Comparison of ENCODE assay signal across 1 cellular context in the genomic region with DNA sequence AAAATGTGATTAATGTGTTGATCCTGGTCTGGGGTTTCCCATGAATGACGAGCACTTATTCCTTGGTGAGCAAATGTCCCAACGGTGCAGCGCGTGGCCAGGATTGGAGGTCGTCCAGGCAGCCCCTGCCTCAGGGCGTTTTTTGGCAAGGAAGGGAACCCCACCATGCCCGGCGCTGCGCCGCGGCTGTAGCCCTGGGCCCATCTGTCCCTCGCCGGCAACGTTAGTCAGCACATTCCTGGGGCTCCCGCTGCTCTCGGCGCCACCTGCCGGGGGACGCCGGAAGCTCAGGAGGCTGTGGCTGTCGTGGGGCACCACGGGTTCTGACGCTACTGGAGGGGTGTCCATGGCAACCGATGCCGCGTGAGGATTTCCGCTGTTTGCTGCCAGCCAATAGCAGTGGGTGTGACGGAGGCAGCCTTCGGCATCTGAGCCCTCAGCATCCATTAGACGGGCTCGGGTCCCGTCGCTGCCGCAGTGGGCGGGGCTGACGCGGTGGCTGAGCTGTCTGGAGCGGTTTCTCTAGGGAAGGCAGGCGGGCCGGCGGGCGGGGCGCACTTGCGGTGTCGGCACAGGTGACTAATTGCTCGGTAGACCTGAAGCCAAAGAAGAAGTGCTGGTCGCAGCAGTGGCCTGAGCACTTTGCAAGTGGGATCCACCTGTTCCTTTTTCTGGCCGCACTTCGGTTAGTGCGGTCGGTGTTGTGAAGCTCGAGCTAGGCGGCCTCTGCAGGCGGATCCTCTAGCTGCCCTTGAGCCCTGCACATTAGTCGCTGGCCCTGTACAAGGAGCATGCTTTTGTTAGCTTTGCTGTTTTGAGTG.
TF ChIP-seq lines count a peak whose summit lies in the region.

No MANE protein-coding gene starts in this region.

TF ChIP-seq in K562, 482 proteins besides CTCF, POLR2A, EP300 and RAD21 (continued from another document and continues in another):
- TF ChIP-seq TAF15 (IDR thresholded peaks at IDR 0.05; ENCODE audit: low read depth, low read length) (no peak), FOXK2 (conservative IDR thresholded peaks at IDR 0.05 in 1 of 2, IDR thresholded peaks at IDR 0.05 in 1 of 2; ENCODE audit: low read depth in 2 of 2) (peak; percentile 48 to 60; a peak in 3 of 4 replicates), STAT5A (IDR thresholded peaks at IDR 0.05; ENCODE audit: borderline replicate concordance, low read length) (no peak; the same call in 1 of the 2 replicates), SREBF1 (IDR thresholded peaks at IDR 0.05; ENCODE audit: borderline replicate concordance, low read depth, low read length) (peak; percentile 70; the same call in 1 of the 2 replicates), SNRNP70 (optimal IDR thresholded peaks at IDR 0.05; ENCODE audit: low read depth, low read length) (no peak), NCOR1 (IDR thresholded peaks at IDR 0.05) (0 out of 2 replicates have a peak, but pooled peaks have one; percentile 32), ZBTB17 (CRISPR knock-in tag; IDR thresholded peaks at IDR 0.05) (no peak; the same call in 1 of the 2 replicates), RCOR1 (IDR thresholded peaks at IDR 0.05; ENCODE audit: borderline replicate concordance in 1 of 2, low read depth in 2 of 2, low read length in 2 of 2) (peak in 1 of 2 experiments; percentile 98; a peak in 2 of 4 replicates), TCFL5 (CRISPR knock-in tag; conservative IDR thresholded peaks at IDR 0.05) (no peak), KLF10 (CRISPR knock-in tag; IDR thresholded peaks at IDR 0.05) (no peak), LCOR (CRISPR knock-in tag; IDR thresholded peaks at IDR 0.05) (peak; percentile 95), CBX3 (IDR thresholded peaks at IDR 0.05; ENCODE audit: borderline replicate concordance in 1 of 2, low read length in 2 of 2) (0 out of 3 replicates have a peak, but pooled peaks of 1 of the 2 experiments have one; percentile 65)
- TF ChIP-seq, protein P1, sequence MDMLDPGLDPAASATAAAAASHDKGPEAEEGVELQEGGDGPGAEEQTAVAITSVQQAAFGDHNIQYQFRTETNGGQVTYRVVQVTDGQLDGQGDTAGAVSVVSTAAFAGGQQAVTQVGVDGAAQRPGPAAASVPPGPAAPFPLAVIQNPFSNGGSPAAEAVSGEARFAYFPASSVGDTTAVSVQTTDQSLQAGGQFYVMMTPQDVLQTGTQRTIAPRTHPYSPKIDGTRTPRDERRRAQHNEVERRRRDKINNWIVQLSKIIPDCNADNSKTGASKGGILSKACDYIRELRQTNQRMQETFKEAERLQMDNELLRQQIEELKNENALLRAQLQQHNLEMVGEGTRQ (CRISPR knock-in tag; IDR thresholded peaks at IDR 0.05), result peak; percentile 47; the same call in 1 of the 2 replicates
- TF ChIP-seq, protein P2, sequence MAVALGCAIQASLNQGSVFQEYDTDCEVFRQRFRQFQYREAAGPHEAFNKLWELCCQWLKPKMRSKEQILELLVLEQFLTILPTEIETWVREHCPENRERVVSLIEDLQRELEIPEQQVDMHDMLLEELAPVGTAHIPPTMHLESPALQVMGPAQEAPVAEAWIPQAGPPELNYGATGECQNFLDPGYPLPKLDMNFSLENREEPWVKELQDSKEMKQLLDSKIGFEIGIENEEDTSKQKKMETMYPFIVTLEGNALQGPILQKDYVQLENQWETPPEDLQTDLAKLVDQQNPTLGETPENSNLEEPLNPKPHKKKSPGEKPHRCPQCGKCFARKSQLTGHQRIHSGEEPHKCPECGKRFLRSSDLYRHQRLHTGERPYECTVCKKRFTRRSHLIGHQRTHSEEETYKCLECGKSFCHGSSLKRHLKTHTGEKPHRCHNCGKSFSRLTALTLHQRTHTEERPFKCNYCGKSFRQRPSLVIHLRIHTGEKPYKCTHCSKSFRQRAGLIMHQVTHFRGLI (CRISPR knock-in tag; IDR thresholded peaks at IDR 0.05), result no peak
- TF ChIP-seq, protein P3, sequence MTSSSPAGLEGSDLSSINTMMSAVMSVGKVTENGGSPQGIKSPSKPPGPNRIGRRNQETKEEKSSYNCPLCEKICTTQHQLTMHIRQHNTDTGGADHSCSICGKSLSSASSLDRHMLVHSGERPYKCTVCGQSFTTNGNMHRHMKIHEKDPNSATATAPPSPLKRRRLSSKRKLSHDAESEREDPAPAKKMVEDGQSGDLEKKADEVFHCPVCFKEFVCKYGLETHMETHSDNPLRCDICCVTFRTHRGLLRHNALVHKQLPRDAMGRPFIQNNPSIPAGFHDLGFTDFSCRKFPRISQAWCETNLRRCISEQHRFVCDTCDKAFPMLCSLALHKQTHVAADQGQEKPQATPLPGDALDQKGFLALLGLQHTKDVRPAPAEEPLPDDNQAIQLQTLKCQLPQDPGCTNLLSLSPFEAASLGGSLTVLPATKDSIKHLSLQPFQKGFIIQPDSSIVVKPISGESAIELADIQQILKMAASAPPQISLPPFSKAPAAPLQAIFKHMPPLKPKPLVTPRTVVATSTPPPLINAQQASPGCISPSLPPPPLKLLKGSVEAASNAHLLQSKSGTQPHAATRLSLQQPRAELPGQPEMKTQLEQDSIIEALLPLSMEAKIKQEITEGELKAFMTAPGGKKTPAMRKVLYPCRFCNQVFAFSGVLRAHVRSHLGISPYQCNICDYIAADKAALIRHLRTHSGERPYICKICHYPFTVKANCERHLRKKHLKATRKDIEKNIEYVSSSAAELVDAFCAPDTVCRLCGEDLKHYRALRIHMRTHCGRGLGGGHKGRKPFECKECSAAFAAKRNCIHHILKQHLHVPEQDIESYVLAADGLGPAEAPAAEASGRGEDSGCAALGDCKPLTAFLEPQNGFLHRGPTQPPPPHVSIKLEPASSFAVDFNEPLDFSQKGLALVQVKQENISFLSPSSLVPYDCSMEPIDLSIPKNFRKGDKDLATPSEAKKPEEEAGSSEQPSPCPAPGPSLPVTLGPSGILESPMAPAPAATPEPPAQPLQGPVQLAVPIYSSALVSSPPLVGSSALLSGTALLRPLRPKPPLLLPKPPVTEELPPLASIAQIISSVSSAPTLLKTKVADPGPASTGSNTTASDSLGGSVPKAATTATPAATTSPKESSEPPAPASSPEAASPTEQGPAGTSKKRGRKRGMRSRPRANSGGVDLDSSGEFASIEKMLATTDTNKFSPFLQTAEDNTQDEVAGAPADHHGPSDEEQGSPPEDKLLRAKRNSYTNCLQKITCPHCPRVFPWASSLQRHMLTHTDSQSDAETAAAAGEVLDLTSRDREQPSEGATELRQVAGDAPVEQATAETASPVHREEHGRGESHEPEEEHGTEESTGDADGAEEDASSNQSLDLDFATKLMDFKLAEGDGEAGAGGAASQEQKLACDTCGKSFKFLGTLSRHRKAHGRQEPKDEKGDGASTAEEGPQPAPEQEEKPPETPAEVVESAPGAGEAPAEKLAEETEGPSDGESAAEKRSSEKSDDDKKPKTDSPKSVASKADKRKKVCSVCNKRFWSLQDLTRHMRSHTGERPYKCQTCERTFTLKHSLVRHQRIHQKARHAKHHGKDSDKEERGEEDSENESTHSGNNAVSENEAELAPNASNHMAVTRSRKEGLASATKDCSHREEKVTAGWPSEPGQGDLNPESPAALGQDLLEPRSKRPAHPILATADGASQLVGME (CRISPR knock-in tag; IDR thresholded peaks at IDR 0.05), result peak; percentile 99
- TF ChIP-seq, protein P4, sequence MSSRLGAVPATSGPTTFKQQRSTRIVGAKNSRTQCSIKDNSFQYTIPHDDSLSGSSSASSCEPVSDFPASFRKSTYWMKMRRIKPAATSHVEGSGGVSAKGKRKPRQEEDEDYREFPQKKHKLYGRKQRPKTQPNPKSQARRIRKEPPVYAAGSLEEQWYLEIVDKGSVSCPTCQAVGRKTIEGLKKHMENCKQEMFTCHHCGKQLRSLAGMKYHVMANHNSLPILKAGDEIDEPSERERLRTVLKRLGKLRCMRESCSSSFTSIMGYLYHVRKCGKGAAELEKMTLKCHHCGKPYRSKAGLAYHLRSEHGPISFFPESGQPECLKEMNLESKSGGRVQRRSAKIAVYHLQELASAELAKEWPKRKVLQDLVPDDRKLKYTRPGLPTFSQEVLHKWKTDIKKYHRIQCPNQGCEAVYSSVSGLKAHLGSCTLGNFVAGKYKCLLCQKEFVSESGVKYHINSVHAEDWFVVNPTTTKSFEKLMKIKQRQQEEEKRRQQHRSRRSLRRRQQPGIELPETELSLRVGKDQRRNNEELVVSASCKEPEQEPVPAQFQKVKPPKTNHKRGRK (tag; IDR thresholded peaks at IDR 0.05), result no peak
- TF ChIP-seq, protein P5, sequence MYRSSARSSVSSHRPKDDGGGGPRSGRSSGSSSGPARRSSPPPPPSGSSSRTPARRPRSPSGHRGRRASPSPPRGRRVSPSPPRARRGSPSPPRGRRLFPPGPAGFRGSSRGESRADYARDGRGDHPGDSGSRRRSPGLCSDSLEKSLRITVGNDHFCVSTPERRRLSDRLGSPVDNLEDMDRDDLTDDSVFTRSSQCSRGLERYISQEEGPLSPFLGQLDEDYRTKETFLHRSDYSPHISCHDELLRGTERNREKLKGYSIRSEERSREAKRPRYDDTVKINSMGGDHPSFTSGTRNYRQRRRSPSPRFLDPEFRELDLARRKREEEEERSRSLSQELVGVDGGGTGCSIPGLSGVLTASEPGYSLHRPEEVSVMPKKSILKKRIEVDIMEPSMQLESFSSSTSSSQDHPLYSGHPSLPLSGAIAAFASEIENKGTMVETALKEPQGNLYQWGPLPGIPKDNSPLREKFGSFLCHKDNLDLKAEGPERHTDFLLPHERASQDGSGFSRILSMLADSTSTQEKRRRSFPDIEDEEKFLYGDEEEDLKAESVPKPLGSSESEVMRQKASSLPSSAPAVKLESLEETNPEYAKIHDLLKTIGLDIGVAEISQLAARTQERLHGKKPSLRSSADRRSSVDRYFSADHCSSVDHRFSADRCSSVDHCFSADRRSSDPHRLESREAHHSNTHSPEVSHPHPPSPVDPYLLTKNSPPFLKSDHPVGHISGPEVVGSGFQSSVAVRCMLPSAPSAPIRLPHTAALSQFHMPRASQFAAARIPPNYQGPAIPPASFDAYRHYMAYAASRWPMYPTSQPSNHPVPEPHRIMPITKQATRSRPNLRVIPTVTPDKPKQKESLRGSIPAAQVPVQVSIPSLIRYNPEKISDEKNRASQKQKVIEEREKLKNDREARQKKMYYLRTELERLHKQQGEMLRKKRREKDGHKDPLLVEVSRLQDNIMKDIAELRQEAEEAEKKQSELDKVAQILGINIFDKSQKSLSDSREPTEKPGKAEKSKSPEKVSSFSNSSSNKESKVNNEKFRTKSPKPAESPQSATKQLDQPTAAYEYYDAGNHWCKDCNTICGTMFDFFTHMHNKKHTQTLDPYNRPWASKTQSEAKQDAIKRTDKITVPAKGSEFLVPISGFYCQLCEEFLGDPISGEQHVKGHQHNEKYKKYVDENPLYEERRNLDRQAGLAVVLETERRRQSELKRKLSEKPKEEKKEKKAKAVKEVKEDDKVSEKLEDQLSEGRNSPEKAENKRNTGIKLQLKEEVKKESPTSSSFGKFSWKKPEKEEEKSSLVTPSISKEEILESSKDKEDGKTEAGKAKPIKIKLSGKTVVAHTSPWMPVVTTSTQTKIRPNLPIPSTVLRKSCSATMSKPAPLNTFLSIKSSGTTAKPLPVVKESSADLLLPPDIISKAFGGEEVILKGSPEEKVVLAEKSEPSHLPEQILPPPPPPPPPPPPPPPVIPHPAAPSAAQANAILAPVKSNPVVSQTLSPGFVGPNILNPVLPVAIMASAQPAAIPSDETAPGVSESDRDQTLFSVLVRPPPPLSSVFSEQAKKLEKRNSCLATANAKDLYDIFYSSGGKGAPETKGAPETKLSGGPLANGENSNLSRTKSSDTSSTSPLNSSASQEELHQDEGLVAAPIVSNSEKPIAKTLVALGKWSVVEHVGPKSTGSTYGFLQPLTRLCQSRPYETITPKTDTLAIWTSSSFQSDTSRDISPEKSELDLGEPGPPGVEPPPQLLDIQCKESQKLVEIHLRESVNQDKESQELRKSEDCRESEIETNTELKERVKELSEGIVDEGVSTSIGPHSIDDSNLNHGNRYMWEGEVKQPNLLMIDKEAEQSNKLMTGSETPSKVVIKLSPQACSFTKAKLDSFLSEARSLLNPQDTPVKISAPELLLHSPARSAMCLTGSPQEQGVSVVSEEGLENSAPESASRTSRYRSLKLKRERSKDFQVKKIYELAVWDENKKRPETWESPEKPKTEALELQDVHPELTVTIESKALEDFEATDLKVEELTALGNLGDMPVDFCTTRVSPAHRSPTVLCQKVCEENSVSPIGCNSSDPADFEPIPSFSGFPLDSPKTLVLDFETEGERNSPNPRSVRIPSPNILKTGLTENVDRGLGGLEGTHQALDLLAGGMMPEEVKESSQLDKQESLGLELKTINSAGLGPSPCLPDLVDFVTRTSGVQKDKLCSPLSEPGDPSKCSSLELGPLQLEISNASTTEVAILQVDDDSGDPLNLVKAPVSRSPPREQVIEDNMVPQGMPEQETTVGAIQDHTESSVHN (IDR thresholded peaks at IDR 0.05; ENCODE audit: borderline replicate concordance in 1 of 2, low read depth in 1 of 2), result 0 out of 4 replicates have a peak, but pooled peaks of 1 of the 2 experiments have one; percentile 39
